1 cellular context compared by ENCODE assay signal in the genomic region with DNA sequence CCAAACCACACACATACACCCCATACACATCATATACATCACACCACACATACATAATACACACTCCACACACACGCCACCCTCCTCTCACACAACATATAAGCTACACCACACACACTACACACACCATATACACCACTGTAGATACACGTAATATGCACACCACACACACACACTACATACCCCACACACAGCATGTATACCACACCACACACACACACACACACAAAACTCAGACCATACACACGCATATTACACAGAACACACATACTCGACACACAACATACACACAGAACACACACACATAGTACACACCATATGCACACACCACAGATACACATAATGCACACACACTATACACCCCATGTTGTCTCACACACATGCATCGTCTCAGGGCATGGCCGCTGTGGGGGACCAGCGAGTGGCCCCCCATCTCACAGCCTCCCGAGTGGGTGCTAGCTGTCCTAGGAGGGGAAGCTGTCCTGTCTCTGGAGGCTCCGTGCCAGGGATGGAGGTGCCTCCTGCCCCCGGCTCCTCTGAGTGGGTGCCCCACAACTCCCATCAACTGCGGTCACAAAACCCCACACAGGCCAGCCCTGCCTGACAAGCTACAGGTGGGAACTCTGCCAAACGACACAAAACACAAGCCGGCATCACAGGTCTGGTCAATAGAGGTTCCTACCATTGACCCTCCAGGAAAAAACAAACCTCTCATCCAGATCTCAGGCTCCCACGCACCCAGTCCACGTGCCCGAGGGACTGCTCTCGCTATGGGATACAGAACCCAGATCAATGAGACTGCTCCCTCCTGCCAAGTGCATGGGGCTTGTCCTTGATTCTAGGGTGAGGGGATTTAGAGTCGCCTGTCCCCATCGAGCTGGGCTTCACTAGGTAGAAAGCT.
TF ChIP-seq lines count a peak whose summit lies in the region.

No MANE protein-coding gene starts in this region.

TF ChIP-seq in liver, 16 proteins besides CTCF, POLR2A, EP300 and RAD21 (continued from another document):
- TF ChIP-seq, protein P1, sequence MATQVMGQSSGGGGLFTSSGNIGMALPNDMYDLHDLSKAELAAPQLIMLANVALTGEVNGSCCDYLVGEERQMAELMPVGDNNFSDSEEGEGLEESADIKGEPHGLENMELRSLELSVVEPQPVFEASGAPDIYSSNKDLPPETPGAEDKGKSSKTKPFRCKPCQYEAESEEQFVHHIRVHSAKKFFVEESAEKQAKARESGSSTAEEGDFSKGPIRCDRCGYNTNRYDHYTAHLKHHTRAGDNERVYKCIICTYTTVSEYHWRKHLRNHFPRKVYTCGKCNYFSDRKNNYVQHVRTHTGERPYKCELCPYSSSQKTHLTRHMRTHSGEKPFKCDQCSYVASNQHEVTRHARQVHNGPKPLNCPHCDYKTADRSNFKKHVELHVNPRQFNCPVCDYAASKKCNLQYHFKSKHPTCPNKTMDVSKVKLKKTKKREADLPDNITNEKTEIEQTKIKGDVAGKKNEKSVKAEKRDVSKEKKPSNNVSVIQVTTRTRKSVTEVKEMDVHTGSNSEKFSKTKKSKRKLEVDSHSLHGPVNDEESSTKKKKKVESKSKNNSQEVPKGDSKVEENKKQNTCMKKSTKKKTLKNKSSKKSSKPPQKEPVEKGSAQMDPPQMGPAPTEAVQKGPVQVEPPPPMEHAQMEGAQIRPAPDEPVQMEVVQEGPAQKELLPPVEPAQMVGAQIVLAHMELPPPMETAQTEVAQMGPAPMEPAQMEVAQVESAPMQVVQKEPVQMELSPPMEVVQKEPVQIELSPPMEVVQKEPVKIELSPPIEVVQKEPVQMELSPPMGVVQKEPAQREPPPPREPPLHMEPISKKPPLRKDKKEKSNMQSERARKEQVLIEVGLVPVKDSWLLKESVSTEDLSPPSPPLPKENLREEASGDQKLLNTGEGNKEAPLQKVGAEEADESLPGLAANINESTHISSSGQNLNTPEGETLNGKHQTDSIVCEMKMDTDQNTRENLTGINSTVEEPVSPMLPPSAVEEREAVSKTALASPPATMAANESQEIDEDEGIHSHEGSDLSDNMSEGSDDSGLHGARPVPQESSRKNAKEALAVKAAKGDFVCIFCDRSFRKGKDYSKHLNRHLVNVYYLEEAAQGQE (IDR thresholded peaks at IDR 0.05), result peak; percentile 43
- TF ChIP-seq FOXA2 (IDR thresholded peaks at IDR 0.05) (peak; percentile 65), SP1 (IDR thresholded peaks at IDR 0.05) (peak; percentile 83), YY1 (IDR thresholded peaks at IDR 0.05) (peak; percentile 89), HNF4A (conservative IDR thresholded peaks at IDR 0.05) (peak; percentile 69 to 85), RXRA (IDR thresholded peaks at IDR 0.05) (peak; percentile 86 to 95), NR2F2 (IDR thresholded peaks at IDR 0.05) (no peak), EGR1 (IDR thresholded peaks at IDR 0.05; ENCODE audit: low read depth in 2 of 2) (peak; percentile 70 to 79)
- TF ChIP-seq, protein P2, sequence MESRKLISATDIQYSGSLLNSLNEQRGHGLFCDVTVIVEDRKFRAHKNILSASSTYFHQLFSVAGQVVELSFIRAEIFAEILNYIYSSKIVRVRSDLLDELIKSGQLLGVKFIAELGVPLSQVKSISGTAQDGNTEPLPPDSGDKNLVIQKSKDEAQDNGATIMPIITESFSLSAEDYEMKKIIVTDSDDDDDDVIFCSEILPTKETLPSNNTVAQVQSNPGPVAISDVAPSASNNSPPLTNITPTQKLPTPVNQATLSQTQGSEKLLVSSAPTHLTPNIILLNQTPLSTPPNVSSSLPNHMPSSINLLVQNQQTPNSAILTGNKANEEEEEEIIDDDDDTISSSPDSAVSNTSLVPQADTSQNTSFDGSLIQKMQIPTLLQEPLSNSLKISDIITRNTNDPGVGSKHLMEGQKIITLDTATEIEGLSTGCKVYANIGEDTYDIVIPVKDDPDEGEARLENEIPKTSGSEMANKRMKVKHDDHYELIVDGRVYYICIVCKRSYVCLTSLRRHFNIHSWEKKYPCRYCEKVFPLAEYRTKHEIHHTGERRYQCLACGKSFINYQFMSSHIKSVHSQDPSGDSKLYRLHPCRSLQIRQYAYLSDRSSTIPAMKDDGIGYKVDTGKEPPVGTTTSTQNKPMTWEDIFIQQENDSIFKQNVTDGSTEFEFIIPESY (IDR thresholded peaks at IDR 0.05), result no peak
- TF ChIP-seq, protein P3, sequence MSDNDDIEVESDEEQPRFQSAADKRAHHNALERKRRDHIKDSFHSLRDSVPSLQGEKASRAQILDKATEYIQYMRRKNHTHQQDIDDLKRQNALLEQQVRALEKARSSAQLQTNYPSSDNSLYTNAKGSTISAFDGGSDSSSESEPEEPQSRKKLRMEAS (IDR thresholded peaks at IDR 0.05), result peak; percentile 73
